Comparison of ENCODE assay signal across 21 cellular contexts in genomic region chr6:90500458-90500857, GRCh38.
"Had no signal": no experiment of that assay in that cellular context is flagged by ENCODE, and none has a peak within 500 bp of the region (broad histone marks: within the 10 kb centered on the region; RNA-seq: fewer than 3 reads in every experiment).

No MANE protein-coding gene starts in this region.

- H3K4me1 ChIP-seq: ascending aorta, right atrium auricular region, suprapubic skin had no signal

- H3K4me1 Mint-ChIP-seq: immature natural killer cell had no signal

- H3K4me3 ChIP-seq: ascending aorta, cardiac muscle cell, dorsolateral prefrontal cortex, esophagus squamous epithelium, right atrium auricular region, suprapubic skin had no signal

- DNase-seq: activated CD4-positive, alpha-beta T cell treated with anti-CD3 and anti-CD28 coated beads, Interleukin-2, amount 50 U/mL, for 48 hours; activated CD8-positive, alpha-beta memory T cell treated with anti-CD3 and anti-CD28 coated beads, Interleukin-2, amount 10 ng/mL, durations not matched to agents 7 days and 5 days; activated naive CD4-positive, alpha-beta T cell treated with anti-CD3 and anti-CD28 coated beads for 36 hours; activated naive CD8-positive, alpha-beta T cell treated with anti-CD3 and anti-CD28 coated beads, Interleukin-2, amount 50 U/mL, for 24 hours; activated T-cell treated with anti-CD3 and anti-CD28 coated beads, Interleukin-2, amount 50 U/mL, for 1 hour; dorsolateral prefrontal cortex; esophagus squamous epithelium; foreskin fibroblast; glutamatergic neuron; immature natural killer cell; occipital lobe; T1000; trophoblast cell had no signal

- H3K27me3 ChIP-seq: ascending aorta, cardiac muscle cell, dorsolateral prefrontal cortex, right atrium auricular region, suprapubic skin had no signal

- H3K4me3 Mint-ChIP-seq: activated CD8-positive, alpha-beta memory T cell treated with anti-CD3 and anti-CD28 coated beads, Interleukin-2, amount 10 ng/mL, durations not matched to agents 7 days and 5 days; activated naive CD4-positive, alpha-beta T cell treated with anti-CD3 and anti-CD28 coated beads for 36 hours; activated naive CD8-positive, alpha-beta T cell treated with anti-CD3 and anti-CD28 coated beads, Interleukin-2, amount 50 U/mL, for 24 hours; immature natural killer cell; nephron; stimulated activated naive CD8-positive, alpha-beta T cell treated with anti-CD3 and anti-CD28 coated beads, Interleukin-15, Interleukin-2, amounts not matched to agents 100 ng/mL and 50 ng/mL, for 24 hours had no signal

- H3K27ac Mint-ChIP-seq: activated CD8-positive, alpha-beta memory T cell treated with anti-CD3 and anti-CD28 coated beads, Interleukin-2, amount 10 ng/mL, durations not matched to agents 7 days and 5 days; activated naive CD4-positive, alpha-beta T cell treated with anti-CD3 and anti-CD28 coated beads for 36 hours; activated naive CD8-positive, alpha-beta T cell treated with anti-CD3 and anti-CD28 coated beads, Interleukin-2, amount 50 U/mL, for 24 hours; activated T-helper 2 cell treated with anti-CD3 and anti-CD28 coated beads, Interferon-gamma antibody, Interleukin-2, Interleukin-4, amounts not matched to agents 10 μg/mL and 5 μg/mL and 100 μg/mL, durations not matched to agents 14 hours and 24 hours and 36 hours; nephron; stimulated activated naive CD8-positive, alpha-beta T cell treated with anti-CD3 and anti-CD28 coated beads, Interleukin-15, Interleukin-2, amounts not matched to agents 100 ng/mL and 50 ng/mL, for 24 hours had no signal

- H3K27me3 Mint-ChIP-seq: stimulated activated naive CD8-positive, alpha-beta T cell treated with anti-CD3 and anti-CD28 coated beads, Interleukin-15, Interleukin-2, amounts not matched to agents 100 ng/mL and 50 ng/mL, for 24 hours had no signal

- H3K36me3 Mint-ChIP-seq: activated CD8-positive, alpha-beta memory T cell treated with anti-CD3 and anti-CD28 coated beads, Interleukin-2, amount 10 ng/mL, durations not matched to agents 7 days and 5 days; immature natural killer cell had no signal

- FAIRE-seq: endometrium had no signal

- H3K27ac ChIP-seq: ascending aorta, cardiac muscle cell, dorsolateral prefrontal cortex, esophagus squamous epithelium, right atrium auricular region, suprapubic skin had no signal

- ATAC-seq: activated CD8-positive, alpha-beta memory T cell treated with anti-CD3 and anti-CD28 coated beads, Interleukin-2, amount 10 ng/mL, durations not matched to agents 7 days and 5 days; activated naive CD8-positive, alpha-beta T cell treated with anti-CD3 and anti-CD28 coated beads, Interleukin-2, amount 50 U/mL, for 24 hours had no signal

- H3K9me3 ChIP-seq: ascending aorta, esophagus squamous epithelium, right atrium auricular region, suprapubic skin had no signal

- H3K36me3 ChIP-seq: ascending aorta, cardiac muscle cell, esophagus squamous epithelium, right atrium auricular region, suprapubic skin had no signal

- H3K9me3 Mint-ChIP-seq: activated naive CD4-positive, alpha-beta T cell treated with anti-CD3 and anti-CD28 coated beads for 36 hours; activated naive CD8-positive, alpha-beta T cell treated with anti-CD3 and anti-CD28 coated beads, Interleukin-2, amount 50 U/mL, for 24 hours; activated T-helper 2 cell treated with anti-CD3 and anti-CD28 coated beads, Interferon-gamma antibody, Interleukin-2, Interleukin-4, amounts not matched to agents 10 μg/mL and 5 μg/mL and 100 μg/mL, durations not matched to agents 14 hours and 24 hours and 36 hours; nephron; stimulated activated naive CD8-positive, alpha-beta T cell treated with anti-CD3 and anti-CD28 coated beads, Interleukin-15, Interleukin-2, amounts not matched to agents 100 ng/mL and 50 ng/mL, for 24 hours had no signal
